In genomic region chr9:136351868-136352267, GRCh38 we compare ENCODE assay signal across 7 cellular contexts. TPM values are rescaled to one million over a fixed set of nuclear protein-coding genes. Genes with fewer than 3 reads are reported as not detected.
"Had no signal": no experiment of that assay in that cellular context is flagged by ENCODE, and none has a peak within 500 bp of the region (broad histone marks: within the 10 kb centered on the region; RNA-seq: fewer than 3 reads in every experiment).

No MANE protein-coding gene starts in this region.

RNA-seq across cellular contexts. Expression of gene CARD9, which starts 21.6 kb away (rescaled TPM):
- total RNA-seq: RPMI7951, SK-MEL-5 had no signal

RNA-seq across cellular contexts. Expression of gene GPSM1, which starts 24.5 kb away (rescaled TPM):
- total RNA-seq: OCI-LY7 had no signal

RNA-seq across cellular contexts. Expression of gene CCDC187, which starts 48.0 kb away (rescaled TPM):
- total RNA-seq: M059J; OCI-LY7; Right ventricle myocardium inferior; RPMI7951; SJCRH30; SK-MEL-5; T-helper 1 cell treated with Interleukin-12 subunit alpha and Interleukin-12 subunit beta and Interleukin-4 antibody, amounts not matched to agents 30 ng/mL and 1 ng/mL, for 36 hours had no signal
